8 cellular contexts compared by ENCODE assay signal in the genomic region with DNA sequence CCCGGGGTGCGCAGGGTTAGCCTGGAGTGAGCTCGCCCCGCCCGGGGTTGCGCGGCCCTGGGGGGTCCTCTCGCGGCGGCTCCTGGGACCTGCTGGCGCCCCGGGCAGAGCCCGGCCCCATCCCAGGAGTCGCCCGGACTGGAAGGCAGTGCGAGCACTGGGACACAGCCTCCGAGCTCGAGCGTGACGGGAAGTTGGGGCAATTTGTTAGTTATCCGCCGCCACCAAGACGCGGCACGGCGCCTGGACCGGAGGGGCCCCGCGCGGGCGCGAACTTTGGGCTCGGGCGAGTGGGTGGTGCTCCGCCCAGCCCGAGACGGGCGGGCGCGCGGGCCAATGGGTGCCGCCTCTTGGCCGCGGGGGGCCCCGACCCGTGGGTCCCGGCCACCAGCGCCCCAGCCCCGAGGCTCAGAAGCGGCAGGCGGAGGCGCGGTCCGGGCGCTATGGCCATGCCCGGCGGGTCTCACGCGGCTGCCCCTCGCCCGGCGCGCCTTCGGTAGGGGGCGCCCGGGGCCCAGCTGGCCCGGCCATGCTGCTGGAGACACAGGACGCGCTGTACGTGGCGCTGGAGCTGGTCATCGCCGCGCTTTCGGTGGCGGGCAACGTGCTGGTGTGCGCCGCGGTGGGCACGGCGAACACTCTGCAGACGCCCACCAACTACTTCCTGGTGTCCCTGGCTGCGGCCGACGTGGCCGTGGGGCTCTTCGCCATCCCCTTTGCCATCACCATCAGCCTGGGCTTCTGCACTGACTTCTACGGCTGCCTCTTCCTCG. TPM values are rescaled to one million over a fixed set of nuclear protein-coding genes. Genes with fewer than 3 reads are reported as not detected.
DNase-seq lines count a peak whose midpoint lies in the region; ATAC-seq and TF ChIP-seq lines count a peak whose summit lies in the region.

Gene ADORA2B (plus strand): TSS at position 411 of the 773 bp plus-strand sequence. CDS start 119 bp downstream, at position 530.

- CTCF ChIA-PET in WTC11 (lab: Charles Lee), result interaction anchor here (0.6 to 4.1 kb wide), 21 partner anchors 8 to 116 kb away, joined by 3 to 47 read pairs (median 3); partner anchors contain the start of genes TTC19 and ZSWIM7

- H3K27me3 Mint-ChIP-seq in WTC11 (ENCODE audit: low read depth), result peaks cover 52% of the 10 kb centered on the region
- peaks cover 8% of the 10 kb centered on the region for H3K27me3 Mint-ChIP-seq in dendritic cell treated with granulocyte-macrophage colony-stimulating factor and Interleukin-4, amounts not matched to agents 40 ng/mL and 50 ng/mL, for 4 days

- H3K79me2 ChIP-seq in Karpas-422 (ENCODE audit: low read length), result no peaks in the 10 kb centered on the region

- H3K9me3 Mint-ChIP-seq in WTC11, result no peaks in the 10 kb centered on the region
- peaks cover 11% of the 10 kb centered on the region for H3K9me3 Mint-ChIP-seq in dendritic cell treated with granulocyte-macrophage colony-stimulating factor and Interleukin-4, amounts not matched to agents 40 ng/mL and 50 ng/mL, for 4 days

- no peaks in the 10 kb centered on the region for H3K27me3 ChIP-seq in Karpas-422 (ENCODE audit: low read length)

- H3K4me1 Mint-ChIP-seq in WTC11, result peaks cover 30% of the 10 kb centered on the region
- H3K4me1 Mint-ChIP-seq in dendritic cell treated with granulocyte-macrophage colony-stimulating factor and Interleukin-4, amounts not matched to agents 40 ng/mL and 50 ng/mL, for 4 days (ENCODE audit: low read depth), result peaks cover 63% of the 10 kb centered on the region

- peak within 1 kb of the TSS; percentile 70 for H3K4me3 Mint-ChIP-seq in WTC11
- peak within 1 kb of the TSS; percentile 78 for H3K4me3 Mint-ChIP-seq in dendritic cell treated with granulocyte-macrophage colony-stimulating factor and Interleukin-4, amounts not matched to agents 40 ng/mL and 50 ng/mL, for 4 days

- POLR2A ChIA-PET in WTC11 (lab: Charles Lee), result interaction anchor here (1.0 to 3.2 kb wide), 4 partner anchors 14 to 54 kb away, joined by 3 to 16 read pairs (median 6); partner anchors contain the start of genes TTC19 and ZSWIM7

- H3K36me3 Mint-ChIP-seq in WTC11, result peaks cover 3% of the 10 kb centered on the region; the same call in 1 of the 2 replicates
- H3K36me3 Mint-ChIP-seq in dendritic cell treated with granulocyte-macrophage colony-stimulating factor and Interleukin-4, amounts not matched to agents 40 ng/mL and 50 ng/mL, for 4 days (ENCODE audit: low read depth), result peaks cover 16% of the 10 kb centered on the region

- no peaks in the 10 kb centered on the region for H3K9me3 ChIP-seq in Karpas-422 (ENCODE audit: low read length)

- H3K27ac Mint-ChIP-seq in WTC11, result no peak within 1 kb of the TSS
- peak within 1 kb of the TSS; percentile 83 for H3K27ac Mint-ChIP-seq in dendritic cell treated with granulocyte-macrophage colony-stimulating factor and Interleukin-4, amounts not matched to agents 40 ng/mL and 50 ng/mL, for 4 days

- no peaks in the 10 kb centered on the region for H4K20me1 ChIP-seq in Karpas-422 (ENCODE audit: insufficient read depth, low read depth, low read length)

- H3K9me2 ChIP-seq in Karpas-422 (replicated peaks; ENCODE audit: insufficient read depth, low read length), result no peaks in the 10 kb centered on the region

- H2AFZ ChIP-seq in Karpas-422 (ENCODE audit: low read length), result no peak within 1 kb of the TSS

- no peak for TF ChIP-seq CTCF in WTC11 (IDR thresholded peaks at IDR 0.05)

- H3K4me1 ChIP-seq in Karpas-422 (ENCODE audit: low read length), result no peaks in the 10 kb centered on the region

- no peaks in the 10 kb centered on the region for H3K36me3 ChIP-seq in Karpas-422 (ENCODE audit: insufficient read depth, low read length)

- no peak within 1 kb of the TSS for H3K27ac ChIP-seq in Karpas-422 (ENCODE audit: low read length)

- no peak within 1 kb of the TSS for H3K4me2 ChIP-seq in Karpas-422 (ENCODE audit: low read depth, low read length, poor library complexity, severe bottlenecking)

- intact Hi-C loops in dendritic cell treated with granulocyte-macrophage colony-stimulating factor and Interleukin-4, amounts not matched to agents 40 ng/mL and 50 ng/mL, for 4 days (cut with micrococcal nuclease), result loop anchor here (5.0 kb wide), 2 partner anchors 58 to 683 kb away; no protein-coding TSS in a partner anchor

- no peak within 1 kb of the TSS for H3K4me3 ChIP-seq in Karpas-422 (ENCODE audit: low read length)

- ATAC-seq in GM19372 (IDR thresholded peaks at IDR 0.05; ENCODE audit: low read depth, unreplicated experiment), result peak; percentile 57
- ATAC-seq in WTC11, result peak; percentile 72

- DNase-seq in AG20443 (ENCODE audit: low spot score) (peak; percentile 91), MV-4-11 (lab: John Stamatoyannopoulos, UW) (peak; percentile 64), WTC11 (ENCODE audit: low spot score) (peak; percentile 67), left kidney (ENCODE audit: low read depth, low spot score) (peak; percentile 89), Karpas-422 (no peak)
- peak; percentile 39 to 52 for DNase-seq in stimulated activated CD4-positive, alpha-beta T cell treated with anti-CD3 and anti-CD28 coated beads, Interleukin-2, amount 100 ng/mL, for 48 hours

- H3K9ac ChIP-seq in Karpas-422 (ENCODE audit: low read length), result no peak within 1 kb of the TSS

TF ChIP-seq in WTC11, 78 proteins besides CTCF, POLR2A, EP300 and RAD21 (continues in another document):
- TF ChIP-seq ZNF281 (CRISPR knock-in tag; IDR thresholded peaks at IDR 0.05) (peak; percentile 75), MAX (CRISPR knock-in tag; IDR thresholded peaks at IDR 0.05) (peak; percentile 97), ZBTB21 (CRISPR knock-in tag; IDR thresholded peaks at IDR 0.05; ENCODE audit: borderline replicate concordance) (peak; percentile 63; the same call in 1 of the 2 replicates), CREB1 (CRISPR knock-in tag; IDR thresholded peaks at IDR 0.05) (no peak), E2F1 (CRISPR knock-in tag; IDR thresholded peaks at IDR 0.05) (peak; percentile 89; the same call in 1 of the 2 replicates), ZNF138 (CRISPR knock-in tag; conservative IDR thresholded peaks at IDR 0.05) (peak; percentile 66; the same call in 1 of the 2 replicates), MLX (CRISPR knock-in tag; IDR thresholded peaks at IDR 0.05) (no peak)
- TF ChIP-seq, protein P1, sequence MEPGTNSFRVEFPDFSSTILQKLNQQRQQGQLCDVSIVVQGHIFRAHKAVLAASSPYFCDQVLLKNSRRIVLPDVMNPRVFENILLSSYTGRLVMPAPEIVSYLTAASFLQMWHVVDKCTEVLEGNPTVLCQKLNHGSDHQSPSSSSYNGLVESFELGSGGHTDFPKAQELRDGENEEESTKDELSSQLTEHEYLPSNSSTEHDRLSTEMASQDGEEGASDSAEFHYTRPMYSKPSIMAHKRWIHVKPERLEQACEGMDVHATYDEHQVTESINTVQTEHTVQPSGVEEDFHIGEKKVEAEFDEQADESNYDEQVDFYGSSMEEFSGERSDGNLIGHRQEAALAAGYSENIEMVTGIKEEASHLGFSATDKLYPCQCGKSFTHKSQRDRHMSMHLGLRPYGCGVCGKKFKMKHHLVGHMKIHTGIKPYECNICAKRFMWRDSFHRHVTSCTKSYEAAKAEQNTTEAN (CRISPR knock-in tag; IDR thresholded peaks at IDR 0.05), result peak; percentile 87
- TF ChIP-seq, protein P2, sequence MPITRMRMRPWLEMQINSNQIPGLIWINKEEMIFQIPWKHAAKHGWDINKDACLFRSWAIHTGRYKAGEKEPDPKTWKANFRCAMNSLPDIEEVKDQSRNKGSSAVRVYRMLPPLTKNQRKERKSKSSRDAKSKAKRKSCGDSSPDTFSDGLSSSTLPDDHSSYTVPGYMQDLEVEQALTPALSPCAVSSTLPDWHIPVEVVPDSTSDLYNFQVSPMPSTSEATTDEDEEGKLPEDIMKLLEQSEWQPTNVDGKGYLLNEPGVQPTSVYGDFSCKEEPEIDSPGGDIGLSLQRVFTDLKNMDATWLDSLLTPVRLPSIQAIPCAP (CRISPR knock-in tag; IDR thresholded peaks at IDR 0.05), result peak; percentile 78; the same call in 1 of the 2 replicates

RNA-seq across cellular contexts. Expression of gene ADORA2B, which starts in this region (rescaled TPM):
- 4.2 to 5.1 TPM (median 4.9 TPM) in 3 replicates for total RNA-seq in WTC11 (2021)
- not detected in 2 replicates for total RNA-seq in Karpas-422 (2014; rRNA removed; shearing (Covaris generic); ENCODE audit: low replicate concordance)
